In the genomic region with DNA sequence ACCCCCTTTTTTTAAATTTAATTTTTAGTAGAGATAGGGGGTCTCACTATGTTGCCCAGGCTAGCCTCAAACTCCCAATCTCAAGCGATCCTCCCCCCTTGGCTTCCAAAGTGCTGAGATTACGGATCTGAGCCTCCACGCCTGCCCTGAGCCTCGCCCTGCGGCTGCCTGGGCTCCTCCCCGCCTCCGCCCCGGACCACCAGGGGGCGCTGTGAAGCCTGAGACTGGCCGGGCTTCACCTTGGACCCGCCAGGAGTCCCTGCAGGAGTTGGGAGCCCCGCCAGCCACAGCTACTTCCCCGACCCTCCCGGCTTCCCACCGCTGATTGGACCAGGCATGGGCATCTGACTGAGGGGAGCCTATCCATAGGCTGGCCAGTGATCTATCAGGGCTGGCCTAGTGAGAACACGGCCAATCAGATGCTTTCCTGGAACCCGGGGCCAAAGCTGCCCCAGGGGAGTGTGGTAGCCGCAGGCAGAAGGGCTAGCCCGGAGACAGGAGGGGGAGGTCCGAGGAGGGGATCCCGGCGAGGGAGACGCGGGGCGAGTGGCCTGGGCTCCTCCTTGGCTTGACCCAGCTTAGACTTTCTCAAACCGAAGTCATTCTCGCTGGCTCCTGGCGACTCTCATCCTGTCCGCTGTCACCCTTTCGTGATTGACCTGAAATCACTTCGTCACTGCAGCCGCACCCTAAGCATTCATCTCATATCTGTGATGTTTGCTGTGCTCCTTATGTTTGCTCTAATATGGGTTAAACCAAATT, we compare ENCODE assay signal across 1 cellular context.
TF ChIP-seq lines count a peak whose summit lies in the region.

No MANE protein-coding gene starts in this region.

TF ChIP-seq in HepG2, 621 proteins besides CTCF, POLR2A, EP300 and RAD21 (continued from another document and continues in another):
- TF ChIP-seq, protein P1, sequence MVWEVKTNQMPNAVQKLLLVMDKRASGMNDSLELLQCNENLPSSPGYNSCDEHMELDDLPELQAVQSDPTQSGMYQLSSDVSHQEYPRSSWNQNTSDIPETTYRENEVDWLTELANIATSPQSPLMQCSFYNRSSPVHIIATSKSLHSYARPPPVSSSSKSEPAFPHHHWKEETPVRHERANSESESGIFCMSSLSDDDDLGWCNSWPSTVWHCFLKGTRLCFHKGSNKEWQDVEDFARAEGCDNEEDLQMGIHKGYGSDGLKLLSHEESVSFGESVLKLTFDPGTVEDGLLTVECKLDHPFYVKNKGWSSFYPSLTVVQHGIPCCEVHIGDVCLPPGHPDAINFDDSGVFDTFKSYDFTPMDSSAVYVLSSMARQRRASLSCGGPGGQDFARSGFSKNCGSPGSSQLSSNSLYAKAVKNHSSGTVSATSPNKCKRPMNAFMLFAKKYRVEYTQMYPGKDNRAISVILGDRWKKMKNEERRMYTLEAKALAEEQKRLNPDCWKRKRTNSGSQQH (CRISPR knock-in tag; IDR thresholded peaks at IDR 0.05; ENCODE audit: low read depth), result no peak
- TF ChIP-seq, protein P2, sequence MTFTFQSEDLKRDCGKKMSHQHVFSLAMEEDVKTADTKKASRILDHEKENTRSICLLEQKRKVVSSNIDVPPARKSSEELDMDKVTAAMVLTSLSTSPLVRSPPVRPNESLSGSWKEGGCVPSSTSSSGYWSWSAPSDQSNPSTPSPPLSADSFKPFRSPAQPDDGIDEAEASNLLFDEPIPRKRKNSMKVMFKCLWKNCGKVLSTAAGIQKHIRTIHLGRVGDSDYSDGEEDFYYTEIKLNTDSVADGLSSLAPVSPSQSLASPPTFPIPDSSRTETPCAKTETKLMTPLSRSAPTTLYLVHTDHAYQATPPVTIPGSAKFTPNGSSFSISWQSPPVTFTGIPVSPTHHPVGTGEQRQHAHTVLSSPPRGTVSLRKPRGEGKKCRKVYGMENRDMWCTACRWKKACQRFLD (CRISPR knock-in tag; IDR thresholded peaks at IDR 0.05; ENCODE audit: borderline replicate concordance), result no peak
- TF ChIP-seq, protein P3, sequence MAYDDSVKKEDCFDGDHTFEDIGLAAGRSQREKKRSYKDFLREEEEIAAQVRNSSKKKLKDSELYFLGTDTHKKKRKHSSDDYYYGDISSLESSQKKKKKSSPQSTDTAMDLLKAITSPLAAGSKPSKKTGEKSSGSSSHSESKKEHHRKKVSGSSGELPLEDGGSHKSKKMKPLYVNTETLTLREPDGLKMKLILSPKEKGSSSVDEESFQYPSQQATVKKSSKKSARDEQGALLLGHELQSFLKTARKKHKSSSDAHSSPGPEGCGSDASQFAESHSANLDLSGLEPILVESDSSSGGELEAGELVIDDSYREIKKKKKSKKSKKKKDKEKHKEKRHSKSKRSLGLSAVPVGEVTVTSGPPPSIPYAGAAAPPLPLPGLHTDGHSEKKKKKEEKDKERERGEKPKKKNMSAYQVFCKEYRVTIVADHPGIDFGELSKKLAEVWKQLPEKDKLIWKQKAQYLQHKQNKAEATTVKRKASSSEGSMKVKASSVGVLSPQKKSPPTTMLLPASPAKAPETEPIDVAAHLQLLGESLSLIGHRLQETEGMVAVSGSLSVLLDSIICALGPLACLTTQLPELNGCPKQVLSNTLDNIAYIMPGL (CRISPR knock-in tag; IDR thresholded peaks at IDR 0.05; ENCODE audit: borderline replicate concordance in 1 of 2, low read depth in 1 of 2), result peak; percentile 88 to 91; a peak in 3 of 4 replicates
- TF ChIP-seq HNF4G (IDR thresholded peaks at IDR 0.05; ENCODE audit: borderline replicate concordance, low read depth, low read length) (no peak; the same call in 1 of the 2 replicates), HNF4G (CRISPR knock-in tag; IDR thresholded peaks at IDR 0.05; ENCODE audit: borderline replicate concordance, low read depth) (no peak), RNF2 (conservative IDR thresholded peaks at IDR 0.05; ENCODE audit: low read depth) (no peak; the same call in 1 of the 2 replicates), CEBPB (IDR thresholded peaks at IDR 0.05; ENCODE audit: borderline replicate concordance, low read depth, low read length) (no peak), ZNF558 (CRISPR knock-in tag; IDR thresholded peaks at IDR 0.05; ENCODE audit: borderline replicate concordance) (peak; percentile 56; the same call in 1 of the 2 replicates), JDP2 (CRISPR knock-in tag; IDR thresholded peaks at IDR 0.05; ENCODE audit: borderline replicate concordance) (no peak), ATRX (CRISPR knock-in tag; IDR thresholded peaks at IDR 0.05; ENCODE audit: borderline replicate concordance) (no peak), EED (CRISPR knock-in tag; IDR thresholded peaks at IDR 0.05) (0 out of 2 replicates have a peak, but pooled peaks have one; percentile 37), ZNF816 (CRISPR knock-in tag; IDR thresholded peaks at IDR 0.05; ENCODE audit: borderline replicate concordance) (peak; percentile 64; the same call in 1 of the 2 replicates), ZNF549 (CRISPR knock-in tag; IDR thresholded peaks at IDR 0.05) (no peak), TBX3 (IDR thresholded peaks at IDR 0.05; ENCODE audit: borderline replicate concordance) (no peak), ZNF547 (CRISPR knock-in tag; IDR thresholded peaks at IDR 0.05) (peak; percentile 26; the same call in 1 of the 2 replicates), FOXA1 (IDR thresholded peaks at IDR 0.05) (no peak), FOXA1 (CRISPR knock-in tag; IDR thresholded peaks at IDR 0.05) (no peak), HOXD1 (CRISPR knock-in tag; IDR thresholded peaks at IDR 0.05) (no peak; the same call in 1 of the 2 replicates), NFRKB (IDR thresholded peaks at IDR 0.05) (no peak), NKX3-1 (CRISPR knock-in tag; IDR thresholded peaks at IDR 0.05) (no peak), ZMAT3 (CRISPR knock-in tag; conservative IDR thresholded peaks at IDR 0.05) (no peak), IRF2 (CRISPR knock-in tag; IDR thresholded peaks at IDR 0.05) (peak; percentile 73; the same call in 1 of the 2 replicates)
- TF ChIP-seq, protein P4, sequence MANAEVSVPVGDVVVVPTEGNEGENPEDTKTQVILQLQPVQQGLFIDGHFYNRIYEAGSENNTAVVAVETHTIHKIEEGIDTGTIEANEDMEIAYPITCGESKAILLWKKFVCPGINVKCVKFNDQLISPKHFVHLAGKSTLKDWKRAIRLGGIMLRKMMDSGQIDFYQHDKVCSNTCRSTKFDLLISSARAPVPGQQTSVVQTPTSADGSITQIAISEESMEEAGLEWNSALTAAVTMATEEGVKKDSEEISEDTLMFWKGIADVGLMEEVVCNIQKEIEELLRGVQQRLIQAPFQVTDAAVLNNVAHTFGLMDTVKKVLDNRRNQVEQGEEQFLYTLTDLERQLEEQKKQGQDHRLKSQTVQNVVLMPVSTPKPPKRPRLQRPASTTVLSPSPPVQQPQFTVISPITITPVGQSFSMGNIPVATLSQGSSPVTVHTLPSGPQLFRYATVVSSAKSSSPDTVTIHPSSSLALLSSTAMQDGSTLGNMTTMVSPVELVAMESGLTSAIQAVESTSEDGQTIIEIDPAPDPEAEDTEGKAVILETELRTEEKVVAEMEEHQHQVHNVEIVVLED (CRISPR knock-in tag; IDR thresholded peaks at IDR 0.05; ENCODE audit: borderline replicate concordance), result peak; percentile 57; the same call in 1 of the 2 replicates
- TF ChIP-seq, protein P5, sequence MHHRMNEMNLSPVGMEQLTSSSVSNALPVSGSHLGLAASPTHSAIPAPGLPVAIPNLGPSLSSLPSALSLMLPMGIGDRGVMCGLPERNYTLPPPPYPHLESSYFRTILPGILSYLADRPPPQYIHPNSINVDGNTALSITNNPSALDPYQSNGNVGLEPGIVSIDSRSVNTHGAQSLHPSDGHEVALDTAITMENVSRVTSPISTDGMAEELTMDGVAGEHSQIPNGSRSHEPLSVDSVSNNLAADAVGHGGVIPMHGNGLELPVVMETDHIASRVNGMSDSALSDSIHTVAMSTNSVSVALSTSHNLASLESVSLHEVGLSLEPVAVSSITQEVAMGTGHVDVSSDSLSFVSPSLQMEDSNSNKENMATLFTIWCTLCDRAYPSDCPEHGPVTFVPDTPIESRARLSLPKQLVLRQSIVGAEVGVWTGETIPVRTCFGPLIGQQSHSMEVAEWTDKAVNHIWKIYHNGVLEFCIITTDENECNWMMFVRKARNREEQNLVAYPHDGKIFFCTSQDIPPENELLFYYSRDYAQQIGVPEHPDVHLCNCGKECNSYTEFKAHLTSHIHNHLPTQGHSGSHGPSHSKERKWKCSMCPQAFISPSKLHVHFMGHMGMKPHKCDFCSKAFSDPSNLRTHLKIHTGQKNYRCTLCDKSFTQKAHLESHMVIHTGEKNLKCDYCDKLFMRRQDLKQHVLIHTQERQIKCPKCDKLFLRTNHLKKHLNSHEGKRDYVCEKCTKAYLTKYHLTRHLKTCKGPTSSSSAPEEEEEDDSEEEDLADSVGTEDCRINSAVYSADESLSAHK (CRISPR knock-in tag; IDR thresholded peaks at IDR 0.05; ENCODE audit: borderline replicate concordance), result no peak
- TF ChIP-seq, protein P6, sequence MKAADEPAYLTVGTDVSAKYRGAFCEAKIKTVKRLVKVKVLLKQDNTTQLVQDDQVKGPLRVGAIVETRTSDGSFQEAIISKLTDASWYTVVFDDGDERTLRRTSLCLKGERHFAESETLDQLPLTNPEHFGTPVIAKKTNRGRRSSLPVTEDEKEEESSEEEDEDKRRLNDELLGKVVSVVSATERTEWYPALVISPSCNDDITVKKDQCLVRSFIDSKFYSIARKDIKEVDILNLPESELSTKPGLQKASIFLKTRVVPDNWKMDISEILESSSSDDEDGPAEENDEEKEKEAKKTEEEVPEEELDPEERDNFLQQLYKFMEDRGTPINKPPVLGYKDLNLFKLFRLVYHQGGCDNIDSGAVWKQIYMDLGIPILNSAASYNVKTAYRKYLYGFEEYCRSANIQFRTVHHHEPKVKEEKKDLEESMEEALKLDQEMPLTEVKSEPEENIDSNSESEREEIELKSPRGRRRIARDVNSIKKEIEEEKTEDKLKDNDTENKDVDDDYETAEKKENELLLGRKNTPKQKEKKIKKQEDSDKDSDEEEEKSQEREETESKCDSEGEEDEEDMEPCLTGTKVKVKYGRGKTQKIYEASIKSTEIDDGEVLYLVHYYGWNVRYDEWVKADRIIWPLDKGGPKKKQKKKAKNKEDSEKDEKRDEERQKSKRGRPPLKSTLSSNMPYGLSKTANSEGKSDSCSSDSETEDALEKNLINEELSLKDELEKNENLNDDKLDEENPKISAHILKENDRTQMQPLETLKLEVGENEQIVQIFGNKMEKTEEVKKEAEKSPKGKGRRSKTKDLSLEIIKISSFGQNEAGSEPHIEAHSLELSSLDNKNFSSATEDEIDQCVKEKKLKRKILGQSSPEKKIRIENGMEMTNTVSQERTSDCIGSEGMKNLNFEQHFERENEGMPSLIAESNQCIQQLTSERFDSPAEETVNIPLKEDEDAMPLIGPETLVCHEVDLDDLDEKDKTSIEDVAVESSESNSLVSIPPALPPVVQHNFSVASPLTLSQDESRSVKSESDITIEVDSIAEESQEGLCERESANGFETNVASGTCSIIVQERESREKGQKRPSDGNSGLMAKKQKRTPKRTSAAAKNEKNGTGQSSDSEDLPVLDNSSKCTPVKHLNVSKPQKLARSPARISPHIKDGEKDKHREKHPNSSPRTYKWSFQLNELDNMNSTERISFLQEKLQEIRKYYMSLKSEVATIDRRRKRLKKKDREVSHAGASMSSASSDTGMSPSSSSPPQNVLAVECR (CRISPR knock-in tag; IDR thresholded peaks at IDR 0.05; ENCODE audit: borderline replicate concordance), result peak; percentile 79
- TF ChIP-seq, protein P7, sequence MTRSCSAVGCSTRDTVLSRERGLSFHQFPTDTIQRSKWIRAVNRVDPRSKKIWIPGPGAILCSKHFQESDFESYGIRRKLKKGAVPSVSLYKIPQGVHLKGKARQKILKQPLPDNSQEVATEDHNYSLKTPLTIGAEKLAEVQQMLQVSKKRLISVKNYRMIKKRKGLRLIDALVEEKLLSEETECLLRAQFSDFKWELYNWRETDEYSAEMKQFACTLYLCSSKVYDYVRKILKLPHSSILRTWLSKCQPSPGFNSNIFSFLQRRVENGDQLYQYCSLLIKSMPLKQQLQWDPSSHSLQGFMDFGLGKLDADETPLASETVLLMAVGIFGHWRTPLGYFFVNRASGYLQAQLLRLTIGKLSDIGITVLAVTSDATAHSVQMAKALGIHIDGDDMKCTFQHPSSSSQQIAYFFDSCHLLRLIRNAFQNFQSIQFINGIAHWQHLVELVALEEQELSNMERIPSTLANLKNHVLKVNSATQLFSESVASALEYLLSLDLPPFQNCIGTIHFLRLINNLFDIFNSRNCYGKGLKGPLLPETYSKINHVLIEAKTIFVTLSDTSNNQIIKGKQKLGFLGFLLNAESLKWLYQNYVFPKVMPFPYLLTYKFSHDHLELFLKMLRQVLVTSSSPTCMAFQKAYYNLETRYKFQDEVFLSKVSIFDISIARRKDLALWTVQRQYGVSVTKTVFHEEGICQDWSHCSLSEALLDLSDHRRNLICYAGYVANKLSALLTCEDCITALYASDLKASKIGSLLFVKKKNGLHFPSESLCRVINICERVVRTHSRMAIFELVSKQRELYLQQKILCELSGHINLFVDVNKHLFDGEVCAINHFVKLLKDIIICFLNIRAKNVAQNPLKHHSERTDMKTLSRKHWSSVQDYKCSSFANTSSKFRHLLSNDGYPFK (CRISPR knock-in tag; IDR thresholded peaks at IDR 0.05; ENCODE audit: borderline replicate concordance), result peak; percentile 77; the same call in 1 of the 2 replicates
- TF ChIP-seq, protein P8, sequence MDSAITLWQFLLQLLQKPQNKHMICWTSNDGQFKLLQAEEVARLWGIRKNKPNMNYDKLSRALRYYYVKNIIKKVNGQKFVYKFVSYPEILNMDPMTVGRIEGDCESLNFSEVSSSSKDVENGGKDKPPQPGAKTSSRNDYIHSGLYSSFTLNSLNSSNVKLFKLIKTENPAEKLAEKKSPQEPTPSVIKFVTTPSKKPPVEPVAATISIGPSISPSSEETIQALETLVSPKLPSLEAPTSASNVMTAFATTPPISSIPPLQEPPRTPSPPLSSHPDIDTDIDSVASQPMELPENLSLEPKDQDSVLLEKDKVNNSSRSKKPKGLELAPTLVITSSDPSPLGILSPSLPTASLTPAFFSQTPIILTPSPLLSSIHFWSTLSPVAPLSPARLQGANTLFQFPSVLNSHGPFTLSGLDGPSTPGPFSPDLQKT (CRISPR knock-in tag; IDR thresholded peaks at IDR 0.05; ENCODE audit: borderline replicate concordance), result no peak
- TF ChIP-seq, protein P9, sequence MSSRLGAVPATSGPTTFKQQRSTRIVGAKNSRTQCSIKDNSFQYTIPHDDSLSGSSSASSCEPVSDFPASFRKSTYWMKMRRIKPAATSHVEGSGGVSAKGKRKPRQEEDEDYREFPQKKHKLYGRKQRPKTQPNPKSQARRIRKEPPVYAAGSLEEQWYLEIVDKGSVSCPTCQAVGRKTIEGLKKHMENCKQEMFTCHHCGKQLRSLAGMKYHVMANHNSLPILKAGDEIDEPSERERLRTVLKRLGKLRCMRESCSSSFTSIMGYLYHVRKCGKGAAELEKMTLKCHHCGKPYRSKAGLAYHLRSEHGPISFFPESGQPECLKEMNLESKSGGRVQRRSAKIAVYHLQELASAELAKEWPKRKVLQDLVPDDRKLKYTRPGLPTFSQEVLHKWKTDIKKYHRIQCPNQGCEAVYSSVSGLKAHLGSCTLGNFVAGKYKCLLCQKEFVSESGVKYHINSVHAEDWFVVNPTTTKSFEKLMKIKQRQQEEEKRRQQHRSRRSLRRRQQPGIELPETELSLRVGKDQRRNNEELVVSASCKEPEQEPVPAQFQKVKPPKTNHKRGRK (CRISPR knock-in tag; IDR thresholded peaks at IDR 0.05), result no peak
- TF ChIP-seq, protein P10, sequence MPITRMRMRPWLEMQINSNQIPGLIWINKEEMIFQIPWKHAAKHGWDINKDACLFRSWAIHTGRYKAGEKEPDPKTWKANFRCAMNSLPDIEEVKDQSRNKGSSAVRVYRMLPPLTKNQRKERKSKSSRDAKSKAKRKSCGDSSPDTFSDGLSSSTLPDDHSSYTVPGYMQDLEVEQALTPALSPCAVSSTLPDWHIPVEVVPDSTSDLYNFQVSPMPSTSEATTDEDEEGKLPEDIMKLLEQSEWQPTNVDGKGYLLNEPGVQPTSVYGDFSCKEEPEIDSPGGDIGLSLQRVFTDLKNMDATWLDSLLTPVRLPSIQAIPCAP (CRISPR knock-in tag; IDR thresholded peaks at IDR 0.05; ENCODE audit: low read depth), result no peak
